In the genomic region with DNA sequence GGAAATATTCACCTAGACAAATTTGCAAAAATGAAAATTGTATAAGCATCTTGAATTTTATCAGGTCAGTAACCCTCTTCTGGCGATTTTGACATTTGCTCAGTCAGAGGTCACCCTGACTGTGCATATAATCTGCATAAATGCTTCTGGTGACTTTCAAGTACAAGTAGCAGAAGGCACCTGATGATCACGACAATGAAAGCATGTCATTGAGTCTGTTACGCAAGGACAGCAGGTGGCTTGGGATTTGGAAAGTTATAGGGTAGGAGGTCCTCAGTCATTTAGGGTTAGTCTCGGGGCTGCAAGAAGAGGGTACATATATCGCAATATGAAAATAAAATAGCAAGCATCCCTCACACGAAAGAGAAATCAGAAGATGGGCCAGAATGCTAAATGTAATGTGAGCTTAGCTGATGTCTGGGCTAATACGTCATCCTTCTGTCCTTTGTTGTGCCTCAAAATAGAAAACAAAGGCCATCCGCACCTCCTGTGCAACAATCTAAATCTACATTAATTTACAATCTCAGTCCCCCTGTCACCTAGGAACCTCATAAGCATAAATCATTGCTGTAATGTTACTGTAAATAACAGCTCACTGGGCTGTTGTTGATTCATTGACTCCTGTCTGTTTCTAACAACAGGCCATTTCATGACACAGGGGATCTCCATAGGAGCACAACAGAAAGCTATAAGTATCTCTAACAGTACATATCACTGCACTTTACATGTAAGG, we compare ENCODE assay signal across 2 cellular contexts.
TF ChIP-seq lines count a peak whose summit lies in the region.

No MANE protein-coding gene starts in this region.

TF ChIP-seq in GM23338, 12 proteins besides CTCF, POLR2A, EP300 and RAD21 (continued from another document and continues in another):
- TF ChIP-seq, protein P1, sequence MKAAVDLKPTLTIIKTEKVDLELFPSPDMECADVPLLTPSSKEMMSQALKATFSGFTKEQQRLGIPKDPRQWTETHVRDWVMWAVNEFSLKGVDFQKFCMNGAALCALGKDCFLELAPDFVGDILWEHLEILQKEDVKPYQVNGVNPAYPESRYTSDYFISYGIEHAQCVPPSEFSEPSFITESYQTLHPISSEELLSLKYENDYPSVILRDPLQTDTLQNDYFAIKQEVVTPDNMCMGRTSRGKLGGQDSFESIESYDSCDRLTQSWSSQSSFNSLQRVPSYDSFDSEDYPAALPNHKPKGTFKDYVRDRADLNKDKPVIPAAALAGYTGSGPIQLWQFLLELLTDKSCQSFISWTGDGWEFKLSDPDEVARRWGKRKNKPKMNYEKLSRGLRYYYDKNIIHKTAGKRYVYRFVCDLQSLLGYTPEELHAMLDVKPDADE (IDR thresholded peaks at IDR 0.05) = no peak
- TF ChIP-seq STAT1 (IDR thresholded peaks at IDR 0.05; ENCODE audit: unreplicated experiment) (no peak), NANOG (IDR thresholded peaks at IDR 0.05; ENCODE audit: borderline replicate concordance) (no peak), CREB1 (CRISPR knock-in tag; IDR thresholded peaks at IDR 0.05; ENCODE audit: low read depth) (no peak), EZH2phosphoT487 (IDR thresholded peaks at IDR 0.05; ENCODE audit: unreplicated experiment) (no peak), POLR2AphosphoS5 (IDR thresholded peaks at IDR 0.05; ENCODE audit: low read depth) (no peak)
- TF ChIP-seq, protein P2, sequence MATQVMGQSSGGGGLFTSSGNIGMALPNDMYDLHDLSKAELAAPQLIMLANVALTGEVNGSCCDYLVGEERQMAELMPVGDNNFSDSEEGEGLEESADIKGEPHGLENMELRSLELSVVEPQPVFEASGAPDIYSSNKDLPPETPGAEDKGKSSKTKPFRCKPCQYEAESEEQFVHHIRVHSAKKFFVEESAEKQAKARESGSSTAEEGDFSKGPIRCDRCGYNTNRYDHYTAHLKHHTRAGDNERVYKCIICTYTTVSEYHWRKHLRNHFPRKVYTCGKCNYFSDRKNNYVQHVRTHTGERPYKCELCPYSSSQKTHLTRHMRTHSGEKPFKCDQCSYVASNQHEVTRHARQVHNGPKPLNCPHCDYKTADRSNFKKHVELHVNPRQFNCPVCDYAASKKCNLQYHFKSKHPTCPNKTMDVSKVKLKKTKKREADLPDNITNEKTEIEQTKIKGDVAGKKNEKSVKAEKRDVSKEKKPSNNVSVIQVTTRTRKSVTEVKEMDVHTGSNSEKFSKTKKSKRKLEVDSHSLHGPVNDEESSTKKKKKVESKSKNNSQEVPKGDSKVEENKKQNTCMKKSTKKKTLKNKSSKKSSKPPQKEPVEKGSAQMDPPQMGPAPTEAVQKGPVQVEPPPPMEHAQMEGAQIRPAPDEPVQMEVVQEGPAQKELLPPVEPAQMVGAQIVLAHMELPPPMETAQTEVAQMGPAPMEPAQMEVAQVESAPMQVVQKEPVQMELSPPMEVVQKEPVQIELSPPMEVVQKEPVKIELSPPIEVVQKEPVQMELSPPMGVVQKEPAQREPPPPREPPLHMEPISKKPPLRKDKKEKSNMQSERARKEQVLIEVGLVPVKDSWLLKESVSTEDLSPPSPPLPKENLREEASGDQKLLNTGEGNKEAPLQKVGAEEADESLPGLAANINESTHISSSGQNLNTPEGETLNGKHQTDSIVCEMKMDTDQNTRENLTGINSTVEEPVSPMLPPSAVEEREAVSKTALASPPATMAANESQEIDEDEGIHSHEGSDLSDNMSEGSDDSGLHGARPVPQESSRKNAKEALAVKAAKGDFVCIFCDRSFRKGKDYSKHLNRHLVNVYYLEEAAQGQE (IDR thresholded peaks at IDR 0.05; ENCODE audit: unreplicated experiment) = no peak
- TF ChIP-seq, protein P3, sequence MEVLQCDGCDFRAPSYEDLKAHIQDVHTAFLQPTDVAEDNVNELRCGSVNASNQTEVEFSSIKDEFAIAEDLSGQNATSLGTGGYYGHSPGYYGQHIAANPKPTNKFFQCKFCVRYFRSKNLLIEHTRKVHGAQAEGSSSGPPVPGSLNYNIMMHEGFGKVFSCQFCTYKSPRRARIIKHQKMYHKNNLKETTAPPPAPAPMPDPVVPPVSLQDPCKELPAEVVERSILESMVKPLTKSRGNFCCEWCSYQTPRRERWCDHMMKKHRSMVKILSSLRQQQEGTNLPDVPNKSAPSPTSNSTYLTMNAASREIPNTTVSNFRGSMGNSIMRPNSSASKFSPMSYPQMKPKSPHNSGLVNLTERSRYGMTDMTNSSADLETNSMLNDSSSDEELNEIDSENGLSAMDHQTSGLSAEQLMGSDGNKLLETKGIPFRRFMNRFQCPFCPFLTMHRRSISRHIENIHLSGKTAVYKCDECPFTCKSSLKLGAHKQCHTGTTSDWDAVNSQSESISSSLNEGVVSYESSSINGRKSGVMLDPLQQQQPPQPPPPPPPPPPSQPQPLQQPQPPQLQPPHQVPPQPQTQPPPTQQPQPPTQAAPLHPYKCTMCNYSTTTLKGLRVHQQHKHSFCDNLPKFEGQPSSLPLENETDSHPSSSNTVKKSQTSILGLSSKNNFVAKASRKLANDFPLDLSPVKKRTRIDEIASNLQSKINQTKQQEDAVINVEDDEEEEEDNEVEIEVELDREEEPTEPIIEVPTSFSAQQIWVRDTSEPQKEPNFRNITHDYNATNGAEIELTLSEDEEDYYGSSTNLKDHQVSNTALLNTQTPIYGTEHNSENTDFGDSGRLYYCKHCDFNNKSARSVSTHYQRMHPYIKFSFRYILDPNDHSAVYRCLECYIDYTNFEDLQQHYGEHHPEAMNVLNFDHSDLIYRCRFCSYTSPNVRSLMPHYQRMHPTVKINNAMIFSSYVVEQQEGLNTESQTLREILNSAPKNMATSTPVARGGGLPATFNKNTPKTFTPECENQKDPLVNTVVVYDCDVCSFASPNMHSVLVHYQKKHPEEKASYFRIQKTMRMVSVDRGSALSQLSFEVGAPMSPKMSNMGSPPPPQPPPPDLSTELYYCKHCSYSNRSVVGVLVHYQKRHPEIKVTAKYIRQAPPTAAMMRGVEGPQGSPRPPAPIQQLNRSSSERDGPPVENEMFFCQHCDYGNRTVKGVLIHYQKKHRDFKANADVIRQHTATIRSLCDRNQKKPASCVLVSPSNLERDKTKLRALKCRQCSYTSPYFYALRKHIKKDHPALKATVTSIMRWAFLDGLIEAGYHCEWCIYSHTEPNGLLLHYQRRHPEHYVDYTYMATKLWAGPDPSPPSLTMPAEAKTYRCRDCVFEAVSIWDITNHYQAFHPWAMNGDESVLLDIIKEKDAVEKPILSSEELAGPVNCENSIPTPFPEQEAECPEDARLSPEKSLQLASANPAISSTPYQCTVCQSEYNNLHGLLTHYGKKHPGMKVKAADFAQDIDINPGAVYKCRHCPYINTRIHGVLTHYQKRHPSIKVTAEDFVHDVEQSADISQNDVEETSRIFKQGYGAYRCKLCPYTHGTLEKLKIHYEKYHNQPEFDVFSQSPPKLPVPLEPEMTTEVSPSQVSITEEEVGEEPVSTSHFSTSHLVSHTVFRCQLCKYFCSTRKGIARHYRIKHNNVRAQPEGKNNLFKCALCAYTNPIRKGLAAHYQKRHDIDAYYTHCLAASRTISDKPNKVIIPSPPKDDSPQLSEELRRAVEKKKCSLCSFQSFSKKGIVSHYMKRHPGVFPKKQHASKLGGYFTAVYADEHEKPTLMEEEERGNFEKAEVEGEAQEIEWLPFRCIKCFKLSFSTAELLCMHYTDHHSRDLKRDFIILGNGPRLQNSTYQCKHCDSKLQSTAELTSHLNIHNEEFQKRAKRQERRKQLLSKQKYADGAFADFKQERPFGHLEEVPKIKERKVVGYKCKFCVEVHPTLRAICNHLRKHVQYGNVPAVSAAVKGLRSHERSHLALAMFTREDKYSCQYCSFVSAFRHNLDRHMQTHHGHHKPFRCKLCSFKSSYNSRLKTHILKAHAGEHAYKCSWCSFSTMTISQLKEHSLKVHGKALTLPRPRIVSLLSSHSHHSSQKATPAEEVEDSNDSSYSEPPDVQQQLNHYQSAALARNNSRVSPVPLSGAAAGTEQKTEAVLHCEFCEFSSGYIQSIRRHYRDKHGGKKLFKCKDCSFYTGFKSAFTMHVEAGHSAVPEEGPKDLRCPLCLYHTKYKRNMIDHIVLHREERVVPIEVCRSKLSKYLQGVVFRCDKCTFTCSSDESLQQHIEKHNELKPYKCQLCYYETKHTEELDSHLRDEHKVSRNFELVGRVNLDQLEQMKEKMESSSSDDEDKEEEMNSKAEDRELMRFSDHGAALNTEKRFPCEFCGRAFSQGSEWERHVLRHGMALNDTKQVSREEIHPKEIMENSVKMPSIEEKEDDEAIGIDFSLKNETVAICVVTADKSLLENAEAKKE (CRISPR knock-in tag; IDR thresholded peaks at IDR 0.05) = no peak

TF ChIP-seq in WTC11, 78 proteins besides CTCF, POLR2A, EP300 and RAD21 (continued from another document):
- TF ChIP-seq, protein P4, sequence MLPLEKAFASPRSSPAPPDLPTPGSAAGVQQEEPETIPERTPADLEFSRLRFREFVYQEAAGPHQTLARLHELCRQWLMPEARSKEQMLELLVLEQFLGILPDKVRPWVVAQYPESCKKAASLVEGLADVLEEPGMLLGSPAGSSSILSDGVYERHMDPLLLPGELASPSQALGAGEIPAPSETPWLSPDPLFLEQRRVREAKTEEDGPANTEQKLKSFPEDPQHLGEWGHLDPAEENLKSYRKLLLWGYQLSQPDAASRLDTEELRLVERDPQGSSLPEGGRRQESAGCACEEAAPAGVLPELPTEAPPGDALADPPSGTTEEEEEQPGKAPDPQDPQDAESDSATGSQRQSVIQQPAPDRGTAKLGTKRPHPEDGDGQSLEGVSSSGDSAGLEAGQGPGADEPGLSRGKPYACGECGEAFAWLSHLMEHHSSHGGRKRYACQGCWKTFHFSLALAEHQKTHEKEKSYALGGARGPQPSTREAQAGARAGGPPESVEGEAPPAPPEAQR (CRISPR knock-in tag; IDR thresholded peaks at IDR 0.05) = no peak
- TF ChIP-seq MXD4 (CRISPR knock-in tag; IDR thresholded peaks at IDR 0.05; ENCODE audit: borderline replicate concordance) (no peak), IRF2 (CRISPR knock-in tag; IDR thresholded peaks at IDR 0.05; ENCODE audit: borderline replicate concordance, low read depth) (no peak), SP1 (CRISPR knock-in tag; conservative IDR thresholded peaks at IDR 0.05) (no peak), ZBTB21 (CRISPR knock-in tag; IDR thresholded peaks at IDR 0.05; ENCODE audit: borderline replicate concordance) (no peak), ZNF121 (CRISPR knock-in tag; IDR thresholded peaks at IDR 0.05) (no peak), GABPB1 (CRISPR knock-in tag; IDR thresholded peaks at IDR 0.05) (no peak), TEAD1 (CRISPR knock-in tag; IDR thresholded peaks at IDR 0.05) (no peak)
- TF ChIP-seq, protein P5, sequence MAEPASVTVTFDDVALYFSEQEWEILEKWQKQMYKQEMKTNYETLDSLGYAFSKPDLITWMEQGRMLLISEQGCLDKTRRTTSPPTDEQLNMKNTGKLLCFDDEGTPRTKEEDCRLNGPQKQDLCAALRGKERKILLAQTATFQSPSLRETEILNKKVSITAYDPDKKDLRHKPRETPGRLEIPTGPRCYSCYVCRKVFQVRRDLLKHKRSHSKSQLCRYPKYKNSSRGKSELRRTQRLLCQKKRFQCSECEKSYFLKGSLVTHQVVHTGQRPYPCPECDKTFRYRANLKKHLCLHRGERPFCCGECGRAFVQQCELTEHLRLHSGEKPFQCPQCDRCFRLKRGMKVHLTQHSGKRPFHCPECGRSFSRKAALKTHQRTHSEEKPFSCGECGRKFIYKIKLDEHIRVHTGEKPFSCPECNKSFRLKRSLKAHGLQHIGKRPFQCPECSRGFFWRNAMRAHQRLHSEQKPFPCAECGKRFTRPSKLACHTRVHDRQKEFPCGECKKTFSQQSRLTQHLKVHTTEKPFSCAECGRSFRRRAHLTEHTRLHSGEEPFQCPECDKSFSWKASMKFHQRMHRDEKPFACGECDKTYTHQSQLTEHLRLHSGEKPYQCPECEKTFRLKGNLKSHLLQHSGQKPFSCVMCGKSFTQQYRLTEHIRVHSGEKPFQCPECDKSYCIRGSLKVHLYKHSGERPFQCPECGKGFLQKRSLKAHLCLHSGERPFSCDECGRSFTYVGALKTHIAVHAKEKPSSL (CRISPR knock-in tag; conservative IDR thresholded peaks at IDR 0.05) = no peak
